ENCODE assay signal across 8 cellular contexts in genomic region chr10:101695404-101695732, GRCh38. TPM values are rescaled to one million over a fixed set of nuclear protein-coding genes. Genes with fewer than 3 reads are reported as not detected.
A peak's percentile ranks its signal among the peaks of the same experiment; 100 is the strongest.
DNase-seq lines count a peak whose midpoint lies in the region; ATAC-seq and TF ChIP-seq lines count a peak whose summit lies in the region.

No MANE protein-coding gene starts in this region.

- peak overlapping the region; percentile 80 for H3K27ac ChIP-seq in OCI-LY3 (ENCODE audit: low read length)

- no peak for ATAC-seq in HG02763 (IDR thresholded peaks at IDR 0.05; ENCODE audit: unreplicated experiment)

- H4K20me1 ChIP-seq in OCI-LY3 (ENCODE audit: insufficient read depth, low read length) = peaks cover 14% of the 10 kb centered on the region

- peak overlapping the region; percentile 94 for H3K4me2 ChIP-seq in OCI-LY3 (ENCODE audit: low read length)

- H3K4me3 Mint-ChIP-seq in endothelial cell (ENCODE audit: unreplicated experiment) (peak overlapping the region; percentile 95), osteocyte (ENCODE audit: unreplicated experiment) (peak overlapping the region; percentile 73)

- no peaks in the 10 kb centered on the region for H3K27me3 ChIP-seq in OCI-LY3 (ENCODE audit: low read depth, low read length)

- H3K36me3 ChIP-seq in OCI-LY3 (replicated peaks; ENCODE audit: low read depth, low read length) = peaks cover 2% of the 10 kb centered on the region

- H3K9me3 ChIP-seq in OCI-LY3 (ENCODE audit: insufficient read depth, low read length) = no peaks in the 10 kb centered on the region

- H3K9me3 Mint-ChIP-seq in endothelial cell (ENCODE audit: unreplicated experiment) (no peaks in the 10 kb centered on the region), osteocyte (ENCODE audit: unreplicated experiment) (no peaks in the 10 kb centered on the region)

- H3K27ac Mint-ChIP-seq in endothelial cell (ENCODE audit: unreplicated experiment) (peak overlapping the region; percentile 93), osteocyte (ENCODE audit: unreplicated experiment) (peak overlapping the region; percentile 80)

- H3K9ac ChIP-seq in OCI-LY3 (ENCODE audit: low read length) = peak overlapping the region; percentile 95

- peaks cover 49% of the 10 kb centered on the region for H3K79me2 ChIP-seq in OCI-LY3 (ENCODE audit: low read length)

- peaks cover 5% of the 10 kb centered on the region for H3K27me3 Mint-ChIP-seq in endothelial cell (ENCODE audit: unreplicated experiment)
- H3K27me3 Mint-ChIP-seq in osteocyte (ENCODE audit: unreplicated experiment) = no peaks in the 10 kb centered on the region

- H3K4me3 ChIP-seq in GM08714 (ENCODE audit: low read length) (peak overlapping the region; percentile 71; the same call in 1 of the 2 replicates), OCI-LY3 (ENCODE audit: low read length) (peak overlapping the region; percentile 94)

- DNase-seq in endothelial cell (ENCODE audit: low spot score) (no peak), osteocyte (ENCODE audit: extremely low spot score, unreplicated experiment) (no peak), NCI-H1105 (lab: John Stamatoyannopoulos, UW) (no peak), RPMI8226 (no peak)
- DNase-seq in activated effector memory CD4-positive, alpha-beta T cell treated with Interleukin-2 at 50 U/mL for 16 hours = no peak

- TF ChIP-seq CTCF in OCI-LY3 (IDR thresholded peaks at IDR 0.05; ENCODE audit: low read depth, low read length) (no peak), endothelial cell (IDR thresholded peaks at IDR 0.05; ENCODE audit: unreplicated experiment) (no peak), osteocyte (IDR thresholded peaks at IDR 0.05) (no peak)

- H3K36me3 Mint-ChIP-seq in endothelial cell (ENCODE audit: low read depth, unreplicated experiment) = no peaks in the 10 kb centered on the region
- H3K36me3 Mint-ChIP-seq in osteocyte (ENCODE audit: unreplicated experiment) = peaks cover under 1% of the 10 kb centered on the region

- H2AFZ ChIP-seq in OCI-LY3 (ENCODE audit: low read depth, low read length) = peak overlapping the region; percentile 36

- H3K4me1 ChIP-seq in OCI-LY3 (ENCODE audit: low read length) = peaks cover 26% of the 10 kb centered on the region

- peaks cover 25% of the 10 kb centered on the region for H3K4me1 Mint-ChIP-seq in endothelial cell (ENCODE audit: unreplicated experiment)
- H3K4me1 Mint-ChIP-seq in osteocyte (ENCODE audit: unreplicated experiment) = peaks cover 28% of the 10 kb centered on the region

RNA-seq across cellular contexts. Expression of gene FBXW4, which starts 0.4 kb away (rescaled TPM):
- total RNA-seq in endothelial cell (ENCODE audit: unreplicated experiment) (36.0 TPM), osteocyte (44.6 and 51.5 TPM in 2 replicates)
